ENCODE assay signal across 1 cellular context in the genomic region with DNA sequence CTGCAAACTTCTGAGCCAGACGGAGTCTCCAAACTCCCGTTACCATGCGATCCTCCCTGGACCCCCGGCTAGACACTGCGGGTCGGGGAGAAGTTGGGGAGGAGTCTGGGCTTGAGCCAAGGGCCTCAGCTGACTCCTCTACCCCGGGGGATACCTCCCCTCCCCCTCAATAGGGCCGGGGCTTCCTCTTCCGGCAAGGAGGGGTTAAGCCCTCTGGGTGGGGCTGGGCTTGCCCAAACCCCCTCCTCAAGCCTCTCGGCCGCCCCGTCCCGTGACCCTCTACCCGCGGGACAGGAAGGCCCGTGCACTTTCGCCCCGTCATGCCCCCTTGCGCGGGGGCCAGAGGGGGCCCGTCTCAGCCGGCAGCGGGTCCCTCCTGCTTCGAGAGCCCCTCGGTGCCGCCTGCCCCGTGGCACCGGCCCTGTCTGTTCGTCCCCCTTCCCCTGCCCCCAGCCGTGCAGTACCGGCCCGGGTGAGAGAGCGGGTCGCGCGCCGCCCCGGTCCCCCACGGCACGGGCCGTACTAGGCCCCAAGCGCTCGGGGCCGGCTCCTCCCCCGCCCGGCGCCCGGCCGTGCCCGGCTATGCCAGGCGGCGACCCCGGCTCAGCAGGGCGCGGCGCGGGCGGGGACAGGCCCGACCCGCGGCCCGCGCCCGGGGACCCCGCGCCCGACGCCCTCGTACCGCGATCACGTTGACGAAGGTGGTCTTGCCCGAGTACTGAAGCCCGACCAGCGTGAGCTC.
A peak's percentile ranks its signal among the peaks of the same experiment; 100 is the strongest.
TF ChIP-seq lines count a peak whose summit lies in the region.

No MANE protein-coding gene starts in this region.

TF ChIP-seq in K562, 482 proteins besides CTCF, POLR2A, EP300 and RAD21 (continued from another document):
- TF ChIP-seq ZNF407 (IDR thresholded peaks at IDR 0.05; ENCODE audit: low read depth) = no peak
- 0 out of 2 replicates have a peak, but pooled peaks have one; percentile 41 for TF ChIP-seq ZSCAN29 (IDR thresholded peaks at IDR 0.05)
- no peak for TF ChIP-seq SMARCA5 (IDR thresholded peaks at IDR 0.05)
- TF ChIP-seq DIDO1 (tag; IDR thresholded peaks at IDR 0.05; ENCODE audit: low read depth) = no peak
- TF ChIP-seq MCM3 (IDR thresholded peaks at IDR 0.05) = no peak
- peak; percentile 39; the same call in 1 of the 2 replicates for TF ChIP-seq ZNF444 (CRISPR knock-in tag; IDR thresholded peaks at IDR 0.05)
- no peak for TF ChIP-seq TAF15 (IDR thresholded peaks at IDR 0.05; ENCODE audit: low read depth, low read length)
- TF ChIP-seq ZNF699 (CRISPR knock-in tag; IDR thresholded peaks at IDR 0.05; ENCODE audit: insufficient replicate concordance) = no peak
- TF ChIP-seq UBTF (IDR thresholded peaks at IDR 0.05; ENCODE audit: borderline replicate concordance in 1 of 2, low read depth in 2 of 2, low read length in 2 of 2) = no peak; a peak in 1 of 4 replicates
- TF ChIP-seq, protein P1, sequence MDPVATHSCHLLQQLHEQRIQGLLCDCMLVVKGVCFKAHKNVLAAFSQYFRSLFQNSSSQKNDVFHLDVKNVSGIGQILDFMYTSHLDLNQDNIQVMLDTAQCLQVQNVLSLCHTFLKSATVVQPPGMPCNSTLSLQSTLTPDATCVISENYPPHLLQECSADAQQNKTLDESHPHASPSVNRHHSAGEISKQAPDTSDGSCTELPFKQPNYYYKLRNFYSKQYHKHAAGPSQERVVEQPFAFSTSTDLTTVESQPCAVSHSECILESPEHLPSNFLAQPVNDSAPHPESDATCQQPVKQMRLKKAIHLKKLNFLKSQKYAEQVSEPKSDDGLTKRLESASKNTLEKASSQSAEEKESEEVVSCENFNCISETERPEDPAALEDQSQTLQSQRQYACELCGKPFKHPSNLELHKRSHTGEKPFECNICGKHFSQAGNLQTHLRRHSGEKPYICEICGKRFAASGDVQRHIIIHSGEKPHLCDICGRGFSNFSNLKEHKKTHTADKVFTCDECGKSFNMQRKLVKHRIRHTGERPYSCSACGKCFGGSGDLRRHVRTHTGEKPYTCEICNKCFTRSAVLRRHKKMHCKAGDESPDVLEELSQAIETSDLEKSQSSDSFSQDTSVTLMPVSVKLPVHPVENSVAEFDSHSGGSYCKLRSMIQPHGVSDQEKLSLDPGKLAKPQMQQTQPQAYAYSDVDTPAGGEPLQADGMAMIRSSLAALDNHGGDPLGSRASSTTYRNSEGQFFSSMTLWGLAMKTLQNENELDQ (CRISPR knock-in tag; IDR thresholded peaks at IDR 0.05; ENCODE audit: borderline replicate concordance) = no peak
- TF ChIP-seq ZC3H11A (IDR thresholded peaks at IDR 0.05; ENCODE audit: low read depth, low read length) = no peak
- TF ChIP-seq MNT (conservative IDR thresholded peaks at IDR 0.05) = no peak
- no peak for TF ChIP-seq GTF2E2 (tag; IDR thresholded peaks at IDR 0.05)
- peak; percentile 53; the same call in 1 of the 2 replicates for TF ChIP-seq NR3C1 (CRISPR knock-in tag; IDR thresholded peaks at IDR 0.05)
- TF ChIP-seq HNRNPL (IDR thresholded peaks at IDR 0.05; ENCODE audit: low read depth, low read length) = peak; percentile 75; the same call in 1 of the 2 replicates
- TF ChIP-seq, protein P2, sequence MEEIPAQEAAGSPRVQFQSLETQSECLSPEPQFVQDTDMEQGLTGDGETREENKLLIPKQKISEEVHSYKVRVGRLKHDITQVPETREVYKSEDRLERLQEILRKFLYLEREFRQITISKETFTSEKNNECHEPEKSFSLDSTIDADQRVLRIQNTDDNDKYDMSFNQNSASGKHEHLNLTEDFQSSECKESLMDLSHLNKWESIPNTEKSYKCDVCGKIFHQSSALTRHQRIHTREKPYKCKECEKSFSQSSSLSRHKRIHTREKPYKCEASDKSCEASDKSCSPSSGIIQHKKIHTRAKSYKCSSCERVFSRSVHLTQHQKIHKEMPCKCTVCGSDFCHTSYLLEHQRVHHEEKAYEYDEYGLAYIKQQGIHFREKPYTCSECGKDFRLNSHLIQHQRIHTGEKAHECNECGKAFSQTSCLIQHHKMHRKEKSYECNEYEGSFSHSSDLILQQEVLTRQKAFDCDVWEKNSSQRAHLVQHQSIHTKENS (CRISPR knock-in tag; IDR thresholded peaks at IDR 0.05) = no peak
- no peak for TF ChIP-seq CHD2 (IDR thresholded peaks at IDR 0.05; ENCODE audit: low read depth, low read length)
